Comparison of ENCODE assay signal across 7 cellular contexts in genomic region chr5:177086918-177087706, GRCh38. TPM values are rescaled to one million over a fixed set of nuclear protein-coding genes. Genes with fewer than 3 reads are reported as not detected.
A peak's percentile ranks its signal among the peaks of the same experiment; 100 is the strongest.
DNase-seq lines count a peak whose midpoint lies in the region; ATAC-seq, FAIRE-seq and TF ChIP-seq lines count a peak whose summit lies in the region.

No MANE protein-coding gene starts in this region.

- intact Hi-C loops in prostate gland (cut with DNase I) = no loop called here
- intact Hi-C loops in uterus (cut with DNase I; ENCODE audit: low total_unique reads) = no loop called here

- H3K27ac ChIP-seq in prostate gland (no peak overlapping the region), uterus (no peak overlapping the region)

- 14% methylated on average over 22 of the region's 60 CpGs for WGBS in prostate gland

- ATAC-seq in HG02759 (IDR thresholded peaks at IDR 0.05; ENCODE audit: unreplicated experiment) = peak; percentile 81

- H3K27me3 ChIP-seq in prostate gland (replicated peaks; ENCODE audit: insufficient read depth) (no peaks in the 10 kb centered on the region), uterus (no peaks in the 10 kb centered on the region)

- H3K4me3 ChIP-seq in foreskin fibroblast (ENCODE audit: low read depth in 1 of 2, low read length in 2 of 2) = peak overlapping the region; percentile 40 to 42
- peak overlapping the region; percentile 34 to 38 for H3K4me3 ChIP-seq in prostate gland
- peak overlapping the region; percentile 12 to 44 for H3K4me3 ChIP-seq in uterus

- H3K36me3 ChIP-seq in prostate gland = no peaks in the 10 kb centered on the region
- no peaks in the 10 kb centered on the region for H3K36me3 ChIP-seq in uterus

- peak; percentile 59 for FAIRE-seq in GM18507 (lab: Jason Lieb, UNC)

- DNase-seq in GM18507 (ENCODE audit: extremely low spot score, insufficient read length, low read depth) (peak; percentile 63), NCI-H69 (lab: John Stamatoyannopoulos, UW) (peak; percentile 87), activated T-cell treated with anti-CD3 and anti-CD28 coated beads for 48 hours (ENCODE audit: low read depth) (peak; percentile 48), foreskin fibroblast (no peak), prostate gland (ENCODE audit: low spot score) (no peak), uterus (no peak)

- TF ChIP-seq CTCF in foreskin fibroblast (IDR thresholded peaks at IDR 0.05; ENCODE audit: low read depth, low read length) (peak; percentile 52), prostate gland (IDR thresholded peaks at IDR 0.05) (peak in 2 of 4 experiments; percentile 21 to 53), uterus (IDR thresholded peaks at IDR 0.05) (peak in 3 of 4 experiments; percentile 25 to 57 (median 42))

- no peak for TF ChIP-seq POLR2A in prostate gland (IDR thresholded peaks at IDR 0.05)
- peak in 1 of 2 donors; percentile 31 for TF ChIP-seq POLR2A in uterus (IDR thresholded peaks at IDR 0.05)

- H3K4me1 ChIP-seq in prostate gland (replicated peaks) (peaks cover 5% of the 10 kb centered on the region), uterus (peaks cover 0 to 6% of the 10 kb centered on the region in 2 donors)

- no peaks in the 10 kb centered on the region for H3K9me3 ChIP-seq in prostate gland
- no peaks in the 10 kb centered on the region for H3K9me3 ChIP-seq in uterus

RNA-seq across cellular contexts. Expression of gene FGFR4, which starts 0.4 kb away (rescaled TPM):
- total RNA-seq in prostate gland (1 to 10 TPM; 2.2 to 7.1 TPM), uterus (10 to 100 TPM in 1 of 4 donors, 1 to 10 TPM in 1, under 1 TPM in 2; under 0.01 to 18.8 (median 1.5) TPM)

RNA-seq across cellular contexts. Expression of gene NSD1, which starts 46.5 kb away (rescaled TPM):
- total RNA-seq in prostate gland (10 to 100 TPM; 37.2 to 53.9 TPM), uterus (100 to 1,000 TPM in 2 of 4 donors, 10 to 100 TPM in 2; 24.1 to 132 (median 64.6) TPM)

Comparison
In these comparisons a context has a peak if more than half of its experiments do, and no peak if none do; other contexts are left out.
1. DNase-seq: peak in GM18507 (single experiment), NCI-H69 (single experiment) and activated T-cell treated with anti-CD3 and anti-CD28 coated beads for 48 hours (single experiment); none in foreskin fibroblast (0 of 2), prostate gland (single experiment) and uterus (0 of 2).
2. Peak in every context shown above with its lines, with median percentiles within 50 percentile points of each other: H3K4me3 ChIP-seq.